In the genomic region with DNA sequence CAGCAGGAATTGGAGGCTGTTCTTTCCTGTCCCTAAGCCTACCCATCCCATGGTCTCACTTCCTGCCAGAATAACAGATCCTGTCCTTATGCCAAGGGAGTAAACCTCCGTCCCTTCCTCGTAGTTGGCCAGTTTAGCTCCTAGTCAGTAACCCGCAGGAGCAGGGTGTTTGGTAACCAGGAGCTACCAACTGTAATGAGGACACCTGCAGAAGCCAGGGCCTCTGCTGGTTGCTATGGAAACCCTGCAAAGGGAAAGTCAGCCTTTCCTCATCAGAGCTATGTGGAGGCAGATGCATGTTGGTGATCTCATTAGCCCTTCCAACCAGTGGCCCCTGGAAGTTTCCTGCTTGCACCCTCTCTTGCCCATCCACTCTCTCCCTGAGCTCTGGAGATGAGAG, we compare ENCODE assay signal across 12 cellular contexts.
DNase-seq lines count a peak whose midpoint lies in the region; TF ChIP-seq lines count a peak whose summit lies in the region.
"Had no signal": no experiment of that assay in that cellular context is flagged by ENCODE, and none has a peak within 500 bp of the region (broad histone marks: within the 10 kb centered on the region; RNA-seq: fewer than 3 reads in every experiment).

No MANE protein-coding gene starts in this region.

- WGBS in testis, 2 donors: 18 to 50% methylated on average over 3 of the region's 3 CpGs

- DNase-seq in DMS79 treated with DMSO at 0.1 percent for 48 hours (lab: John Stamatoyannopoulos, UW) (peak; percentile 45), NCI-H128 (lab: John Stamatoyannopoulos, UW; ENCODE audit: unreplicated experiment) (peak; percentile 27), SK-N-DZ (ENCODE audit: low spot score) (peak; percentile 94), kidney tubule cell (ENCODE audit: low spot score) (peak; percentile 47), medulla oblongata (ENCODE audit: extremely low spot score) (no peak), EL (no peak), testis (no peak), Kasumi-1 (lab: John Stamatoyannopoulos, UW) (no peak)
- DNase-seq: HCEC 1CT; naive thymus-derived CD4-positive, alpha-beta T cell; stimulated activated CD4-positive, alpha-beta T cell treated with anti-CD3 and anti-CD28 coated beads, Interleukin-12 subunit alpha, Interleukin-12 subunit beta, amount 100 ng/mL, for 4 hours had no signal

- H3K9me3 ChIP-seq in testis: no peaks in the 10 kb centered on the region
- H3K9me3 ChIP-seq: ascending aorta had no signal

- no peaks in the 10 kb centered on the region for H3K27me3 ChIP-seq in testis
- H3K27me3 ChIP-seq: ascending aorta had no signal

- intact Hi-C loops in testis (cut with DNase I; ENCODE audit: low total_unique reads): no loop called here

- TF ChIP-seq CTCF in testis (IDR thresholded peaks at IDR 0.05): no peak

- peaks cover 22% of the 10 kb centered on the region for H3K4me1 ChIP-seq in testis
- H3K4me1 ChIP-seq: ascending aorta had no signal

- no peak overlapping the region for H3K4me3 ChIP-seq in testis
- H3K4me3 ChIP-seq: ascending aorta had no signal

- no peak for TF ChIP-seq POLR2A in testis (IDR thresholded peaks at IDR 0.05)

- H3K36me3 ChIP-seq in testis (ENCODE audit: low read depth, missing control alignments): no peaks in the 10 kb centered on the region
- H3K36me3 ChIP-seq: ascending aorta had no signal

- H3K27ac ChIP-seq in testis: no peak overlapping the region
- H3K27ac ChIP-seq: ascending aorta had no signal

Comparison
In these comparisons a context has a peak if more than half of its experiments do, and no peak if none do; other contexts are left out.
1. DNase-seq: peak in DMS79 treated with DMSO at 0.1 percent for 48 hours (single experiment), NCI-H128 (single experiment), SK-N-DZ (single experiment) and kidney tubule cell (single experiment); none in medulla oblongata (single experiment), EL (single experiment), testis (single experiment) and Kasumi-1 (0 of 2).